In the genomic region with DNA sequence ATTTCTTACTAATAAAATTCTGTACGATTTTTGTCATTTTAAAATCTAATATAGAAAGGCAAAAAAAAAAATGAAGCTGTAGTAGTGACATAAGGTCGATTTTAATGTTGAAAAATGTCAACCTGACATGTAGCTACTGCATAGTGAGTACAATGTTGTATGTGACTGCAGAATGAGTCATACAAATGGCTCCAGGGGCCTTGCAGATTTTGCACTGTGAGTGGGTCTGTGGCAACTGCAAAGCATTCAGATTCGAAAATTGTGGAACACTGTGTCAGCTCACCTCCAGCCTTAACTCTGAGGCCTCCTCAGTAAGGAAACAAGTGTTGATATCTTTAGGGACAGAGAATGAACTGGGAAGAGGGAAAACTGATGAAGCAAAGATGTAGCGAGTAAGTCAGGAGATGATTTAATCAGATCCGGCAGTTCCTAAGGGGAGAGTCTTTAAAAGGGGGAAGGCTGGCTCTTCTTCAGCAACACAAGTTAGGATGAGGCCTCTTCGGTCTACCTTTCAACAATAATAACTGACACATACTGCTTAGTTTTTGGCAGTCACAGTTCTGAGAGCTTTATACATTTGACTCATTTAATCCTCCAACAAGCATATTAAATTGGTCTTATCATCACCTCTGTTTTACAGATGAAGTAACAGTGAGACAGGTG, we compare ENCODE assay signal across 17 cellular contexts. TPM values are rescaled to one million over a fixed set of nuclear protein-coding genes. Genes with fewer than 3 reads are reported as not detected.
DNase-seq lines count a peak whose midpoint lies in the region; ATAC-seq and TF ChIP-seq lines count a peak whose summit lies in the region.
"Had no signal": no experiment of that assay in that cellular context is flagged by ENCODE, and none has a peak within 500 bp of the region (broad histone marks: within the 10 kb centered on the region; RNA-seq: fewer than 3 reads in every experiment).

No MANE protein-coding gene starts in this region.

- H3K4me3 ChIP-seq in AG10803 (ENCODE audit: low read length) (no peak overlapping the region), astrocyte of the cerebellum (ENCODE audit: low read depth, low read length) (no peak overlapping the region)
- H3K4me3 ChIP-seq: lung had no signal

- TF ChIP-seq POLR2A in GM18505 (IDR thresholded peaks at IDR 0.05; ENCODE audit: borderline replicate concordance, extremely low read depth, insufficient read depth, insufficient read length): no peak

- TF ChIP-seq CTCF in AG10803 (conservative IDR thresholded peaks at IDR 0.05; ENCODE audit: low read length) (no peak), astrocyte of the cerebellum (IDR thresholded peaks at IDR 0.05; ENCODE audit: low read depth, low read length, missing control alignments) (no peak)

- in situ Hi-C loops in astrocyte of the cerebellum (cut with HindIII; ENCODE audit: low sequenced_read_pairs): no loop called here

- ATAC-seq in GM21447 (IDR thresholded peaks at IDR 0.05; ENCODE audit: unreplicated experiment) (no peak), HG03095 (IDR thresholded peaks at IDR 0.05; ENCODE audit: unreplicated experiment) (no peak), GM18505 (IDR thresholded peaks at IDR 0.05; ENCODE audit: unreplicated experiment) (no peak)
- ATAC-seq: activated CD8-positive, alpha-beta memory T cell treated with anti-CD3 and anti-CD28 coated beads, Interleukin-2, amount 10 ng/mL, durations not matched to agents 7 days and 5 days; activated naive CD4-positive, alpha-beta T cell treated with anti-CD3 and anti-CD28 coated beads, Interleukin-2, amount 50 U/mL, for 72 hours; stimulated activated naive B cell treated with anti-CD40 and anti-IgM and Interleukin-4, amounts not matched to agents 10 μg/mL and 1 μg/mL and 100 μg/mL, for 72 hours had no signal

- peak; percentile 1 for DNase-seq in AG10803 (ENCODE audit: low read depth)
- peak; percentile 56 for DNase-seq in HT1080 (ENCODE audit: low read depth)
- DNase-seq in astrocyte of the cerebellum (ENCODE audit: low read depth): peak; percentile 5
- peak; percentile 70 for DNase-seq in islet precursor cell
- no peak for DNase-seq in NK-92 (lab: John Stamatoyannopoulos, UW; ENCODE audit: unreplicated experiment)
- DNase-seq: activated CD8-positive, alpha-beta memory T cell treated with anti-CD3 and anti-CD28 coated beads, Interleukin-2, amount 10 ng/mL, durations not matched to agents 7 days and 5 days; AML-193; OCI-M1; stimulated activated CD4-positive, alpha-beta T cell treated with anti-CD3 and anti-CD28 coated beads, Interleukin-2, amount 100 ng/mL, for 24 hours; stimulated activated naive B cell treated with anti-CD40 and anti-IgM and Interleukin-4, amounts not matched to agents 10 μg/mL and 1 μg/mL and 100 μg/mL, for 72 hours had no signal

RNA-seq across cellular contexts. Expression of gene TKTL2, which starts 24.9 kb away (rescaled TPM):
- total RNA-seq in HT1080 (2014; rRNA removed; shearing (Covaris generic)): not detected in 2 replicates
- polyA plus RNA-seq in HT1080 (2015; cell fraction: cytosol; rRNA removed): not detected in 2 replicates
- polyA plus RNA-seq in HT1080 (2015; cell fraction: nucleus; rRNA removed): not detected in 2 replicates
- total RNA-seq: activated CD8-positive, alpha-beta memory T cell treated with anti-CD3 and anti-CD28 coated beads, Interleukin-2, amount 10 ng/mL, durations not matched to agents 7 days and 5 days; activated naive CD4-positive, alpha-beta T cell treated with anti-CD3 and anti-CD28 coated beads, Interleukin-2, amount 50 U/mL, for 72 hours; dermis microvascular lymphatic vessel endothelial cell; lung; osteocyte had no signal

RNA-seq across cellular contexts. Expression of gene TMA16, which starts 45.8 kb away (rescaled TPM):
- 56.3 and 67.1 TPM in 2 replicates for total RNA-seq in HT1080 (2014; rRNA removed; shearing (Covaris generic))
- 68.3 and 85.1 TPM in 2 replicates for polyA plus RNA-seq in HT1080 (2015; cell fraction: cytosol; rRNA removed)
- polyA plus RNA-seq in HT1080 (2015; cell fraction: nucleus; rRNA removed): 46.5 and 49.0 TPM in 2 replicates
